In the genomic region with DNA sequence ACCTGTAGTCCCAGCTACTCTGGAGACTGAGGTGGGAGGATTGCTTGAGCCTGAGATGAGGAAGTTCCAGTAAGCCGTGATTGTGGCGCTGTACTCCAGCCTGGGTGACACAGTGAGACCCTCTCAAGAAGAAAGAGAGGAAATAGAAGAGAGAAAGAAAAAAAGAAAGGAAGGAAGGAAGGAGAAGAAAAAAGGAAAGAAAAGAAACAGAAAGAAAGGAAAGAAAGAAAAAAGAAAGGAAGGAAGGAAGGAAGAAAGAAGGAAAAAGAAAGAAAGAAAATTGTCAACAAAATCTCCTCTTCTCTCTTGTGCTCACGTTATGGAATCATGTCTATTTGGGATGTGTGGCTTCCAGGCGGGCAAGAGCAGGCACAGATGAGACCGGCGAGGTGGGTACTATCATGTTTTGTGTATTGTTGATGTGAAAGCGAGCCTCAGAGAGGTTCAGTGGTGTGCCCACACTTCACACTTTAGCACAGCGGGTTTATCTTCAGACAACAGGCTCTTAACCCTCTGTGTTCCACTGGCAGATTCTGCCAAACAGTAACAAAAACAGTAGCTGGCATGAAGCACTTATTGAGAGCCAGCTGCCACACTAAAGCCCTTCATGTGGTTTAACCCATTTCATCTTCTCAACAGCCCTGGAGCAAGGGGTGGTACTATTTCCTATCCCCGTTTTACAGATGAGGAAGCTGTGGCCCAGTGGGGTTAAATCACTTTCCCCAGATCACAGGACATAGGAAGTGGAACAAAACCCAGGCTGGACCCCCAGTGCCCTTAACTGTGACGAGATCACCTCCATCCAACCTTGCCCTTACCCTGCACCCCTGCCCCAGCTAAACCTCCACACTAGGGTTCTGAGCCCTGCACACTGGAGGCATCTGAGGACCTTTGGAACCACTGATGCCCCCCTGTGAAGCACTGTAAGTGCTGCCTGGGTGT, we compare ENCODE assay signal across 11 cellular contexts.
A peak's percentile ranks its signal among the peaks of the same experiment; 100 is the strongest.
DNase-seq lines count a peak whose midpoint lies in the region; ATAC-seq and TF ChIP-seq lines count a peak whose summit lies in the region.
"Had no signal": no experiment of that assay in that cellular context is flagged by ENCODE, and none has a peak within 500 bp of the region (broad histone marks: within the 10 kb centered on the region; RNA-seq: fewer than 3 reads in every experiment).

No MANE protein-coding gene starts in this region.

- H3K9me3 Mint-ChIP-seq in activated naive CD4-positive, alpha-beta T cell treated with anti-CD3 and anti-CD28 coated beads, Interleukin-2, amount 50 U/mL, for 72 hours: no peaks in the 10 kb centered on the region
- H3K9me3 Mint-ChIP-seq in WTC11: no peaks in the 10 kb centered on the region

- POLR2A ChIA-PET in WTC11 (lab: Charles Lee): interaction anchor here (0.6 to 1.0 kb wide), 2 partner anchors 24 to 239 kb away, joined by 3 read pairs; no protein-coding TSS in a partner anchor

- no peaks in the 10 kb centered on the region for H3K27me3 Mint-ChIP-seq in WTC11 (ENCODE audit: low read depth)

- CTCF ChIA-PET in WTC11 (lab: Charles Lee): interaction anchor here (0.5 to 2.0 kb wide), 3 partner anchors 8 to 410 kb away, joined by 3 to 10 read pairs (median 5); no protein-coding TSS in a partner anchor

- no peaks in the 10 kb centered on the region for H3K36me3 Mint-ChIP-seq in activated naive CD4-positive, alpha-beta T cell treated with anti-CD3 and anti-CD28 coated beads, Interleukin-2, amount 50 U/mL, for 72 hours
- no peaks in the 10 kb centered on the region for H3K36me3 Mint-ChIP-seq in WTC11

- no peak for TF ChIP-seq CTCF in WTC11 (IDR thresholded peaks at IDR 0.05)

- peak; percentile 45 to 54 for ATAC-seq in activated naive CD4-positive, alpha-beta T cell treated with anti-CD3 and anti-CD28 coated beads, Interleukin-2, amount 50 U/mL, for 72 hours
- peak; percentile 52 for ATAC-seq in stimulated activated naive CD8-positive, alpha-beta T cell treated with anti-CD3 and anti-CD28 coated beads, Interleukin-15, Interleukin-2, amounts not matched to agents 100 U/mL and 50 U/mL, for 24 hours
- ATAC-seq in HG03280 (IDR thresholded peaks at IDR 0.05; ENCODE audit: unreplicated experiment): no peak
- no peak for ATAC-seq in WTC11
- ATAC-seq: Panc1 had no signal

- peaks cover 7% of the 10 kb centered on the region for H3K4me1 Mint-ChIP-seq in WTC11

- peak overlapping the region in 1 of 2 donors; percentile 39 for H3K27ac Mint-ChIP-seq in activated naive CD4-positive, alpha-beta T cell treated with anti-CD3 and anti-CD28 coated beads, Interleukin-2, amount 50 U/mL, for 72 hours
- no peak overlapping the region for H3K27ac Mint-ChIP-seq in WTC11

- H3K4me3 Mint-ChIP-seq in WTC11: no peak overlapping the region

- peak; percentile 38 for DNase-seq in activated effector memory CD4-positive, alpha-beta T cell treated with anti-CD3 and anti-CD28 coated beads, Interleukin-2, amount 50 U/mL, for 16 hours
- no peak for DNase-seq in activated effector memory CD4-positive, alpha-beta T cell treated with Interleukin-2 at 50 U/mL for 16 hours
- DNase-seq in NCI-H2107 treated with DMSO at 0.1 percent for 48 hours (lab: John Stamatoyannopoulos, UW; ENCODE audit: unreplicated experiment): peak; percentile 78
- no peak for DNase-seq in activated naive CD4-positive, alpha-beta T cell treated with anti-CD3 and anti-CD28 coated beads, Interleukin-2, amount 50 U/mL, for 72 hours (ENCODE audit: low spot score in 2 of 2)
- no peak for DNase-seq in stimulated activated naive CD8-positive, alpha-beta T cell treated with anti-CD3 and anti-CD28 coated beads, Interleukin-15, Interleukin-2, amounts not matched to agents 100 U/mL and 50 U/mL, for 24 hours
- no peak for DNase-seq in WTC11 (ENCODE audit: low spot score)
- DNase-seq in GM19240 (ENCODE audit: insufficient read length, low spot score): no peak
- DNase-seq: left ventricle myocardium inferior, NCI-H146 had no signal

TF ChIP-seq in WTC11, 78 proteins besides CTCF, POLR2A, EP300 and RAD21 (continues in another document):
- TF ChIP-seq, protein P1, sequence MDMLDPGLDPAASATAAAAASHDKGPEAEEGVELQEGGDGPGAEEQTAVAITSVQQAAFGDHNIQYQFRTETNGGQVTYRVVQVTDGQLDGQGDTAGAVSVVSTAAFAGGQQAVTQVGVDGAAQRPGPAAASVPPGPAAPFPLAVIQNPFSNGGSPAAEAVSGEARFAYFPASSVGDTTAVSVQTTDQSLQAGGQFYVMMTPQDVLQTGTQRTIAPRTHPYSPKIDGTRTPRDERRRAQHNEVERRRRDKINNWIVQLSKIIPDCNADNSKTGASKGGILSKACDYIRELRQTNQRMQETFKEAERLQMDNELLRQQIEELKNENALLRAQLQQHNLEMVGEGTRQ (CRISPR knock-in tag; IDR thresholded peaks at IDR 0.05): no peak
- TF ChIP-seq ZNF219 (CRISPR knock-in tag; IDR thresholded peaks at IDR 0.05; ENCODE audit: borderline replicate concordance): no peak
- TF ChIP-seq, protein P2, sequence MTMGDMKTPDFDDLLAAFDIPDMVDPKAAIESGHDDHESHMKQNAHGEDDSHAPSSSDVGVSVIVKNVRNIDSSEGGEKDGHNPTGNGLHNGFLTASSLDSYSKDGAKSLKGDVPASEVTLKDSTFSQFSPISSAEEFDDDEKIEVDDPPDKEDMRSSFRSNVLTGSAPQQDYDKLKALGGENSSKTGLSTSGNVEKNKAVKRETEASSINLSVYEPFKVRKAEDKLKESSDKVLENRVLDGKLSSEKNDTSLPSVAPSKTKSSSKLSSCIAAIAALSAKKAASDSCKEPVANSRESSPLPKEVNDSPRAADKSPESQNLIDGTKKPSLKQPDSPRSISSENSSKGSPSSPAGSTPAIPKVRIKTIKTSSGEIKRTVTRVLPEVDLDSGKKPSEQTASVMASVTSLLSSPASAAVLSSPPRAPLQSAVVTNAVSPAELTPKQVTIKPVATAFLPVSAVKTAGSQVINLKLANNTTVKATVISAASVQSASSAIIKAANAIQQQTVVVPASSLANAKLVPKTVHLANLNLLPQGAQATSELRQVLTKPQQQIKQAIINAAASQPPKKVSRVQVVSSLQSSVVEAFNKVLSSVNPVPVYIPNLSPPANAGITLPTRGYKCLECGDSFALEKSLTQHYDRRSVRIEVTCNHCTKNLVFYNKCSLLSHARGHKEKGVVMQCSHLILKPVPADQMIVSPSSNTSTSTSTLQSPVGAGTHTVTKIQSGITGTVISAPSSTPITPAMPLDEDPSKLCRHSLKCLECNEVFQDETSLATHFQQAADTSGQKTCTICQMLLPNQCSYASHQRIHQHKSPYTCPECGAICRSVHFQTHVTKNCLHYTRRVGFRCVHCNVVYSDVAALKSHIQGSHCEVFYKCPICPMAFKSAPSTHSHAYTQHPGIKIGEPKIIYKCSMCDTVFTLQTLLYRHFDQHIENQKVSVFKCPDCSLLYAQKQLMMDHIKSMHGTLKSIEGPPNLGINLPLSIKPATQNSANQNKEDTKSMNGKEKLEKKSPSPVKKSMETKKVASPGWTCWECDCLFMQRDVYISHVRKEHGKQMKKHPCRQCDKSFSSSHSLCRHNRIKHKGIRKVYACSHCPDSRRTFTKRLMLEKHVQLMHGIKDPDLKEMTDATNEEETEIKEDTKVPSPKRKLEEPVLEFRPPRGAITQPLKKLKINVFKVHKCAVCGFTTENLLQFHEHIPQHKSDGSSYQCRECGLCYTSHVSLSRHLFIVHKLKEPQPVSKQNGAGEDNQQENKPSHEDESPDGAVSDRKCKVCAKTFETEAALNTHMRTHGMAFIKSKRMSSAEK (CRISPR knock-in tag; IDR thresholded peaks at IDR 0.05; ENCODE audit: borderline replicate concordance): no peak
- TF ChIP-seq, protein P3, sequence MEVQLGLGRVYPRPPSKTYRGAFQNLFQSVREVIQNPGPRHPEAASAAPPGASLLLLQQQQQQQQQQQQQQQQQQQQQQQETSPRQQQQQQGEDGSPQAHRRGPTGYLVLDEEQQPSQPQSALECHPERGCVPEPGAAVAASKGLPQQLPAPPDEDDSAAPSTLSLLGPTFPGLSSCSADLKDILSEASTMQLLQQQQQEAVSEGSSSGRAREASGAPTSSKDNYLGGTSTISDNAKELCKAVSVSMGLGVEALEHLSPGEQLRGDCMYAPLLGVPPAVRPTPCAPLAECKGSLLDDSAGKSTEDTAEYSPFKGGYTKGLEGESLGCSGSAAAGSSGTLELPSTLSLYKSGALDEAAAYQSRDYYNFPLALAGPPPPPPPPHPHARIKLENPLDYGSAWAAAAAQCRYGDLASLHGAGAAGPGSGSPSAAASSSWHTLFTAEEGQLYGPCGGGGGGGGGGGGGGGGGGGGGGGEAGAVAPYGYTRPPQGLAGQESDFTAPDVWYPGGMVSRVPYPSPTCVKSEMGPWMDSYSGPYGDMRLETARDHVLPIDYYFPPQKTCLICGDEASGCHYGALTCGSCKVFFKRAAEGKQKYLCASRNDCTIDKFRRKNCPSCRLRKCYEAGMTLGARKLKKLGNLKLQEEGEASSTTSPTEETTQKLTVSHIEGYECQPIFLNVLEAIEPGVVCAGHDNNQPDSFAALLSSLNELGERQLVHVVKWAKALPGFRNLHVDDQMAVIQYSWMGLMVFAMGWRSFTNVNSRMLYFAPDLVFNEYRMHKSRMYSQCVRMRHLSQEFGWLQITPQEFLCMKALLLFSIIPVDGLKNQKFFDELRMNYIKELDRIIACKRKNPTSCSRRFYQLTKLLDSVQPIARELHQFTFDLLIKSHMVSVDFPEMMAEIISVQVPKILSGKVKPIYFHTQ (CRISPR knock-in tag; IDR thresholded peaks at IDR 0.05): no peak
- TF ChIP-seq, protein P4, sequence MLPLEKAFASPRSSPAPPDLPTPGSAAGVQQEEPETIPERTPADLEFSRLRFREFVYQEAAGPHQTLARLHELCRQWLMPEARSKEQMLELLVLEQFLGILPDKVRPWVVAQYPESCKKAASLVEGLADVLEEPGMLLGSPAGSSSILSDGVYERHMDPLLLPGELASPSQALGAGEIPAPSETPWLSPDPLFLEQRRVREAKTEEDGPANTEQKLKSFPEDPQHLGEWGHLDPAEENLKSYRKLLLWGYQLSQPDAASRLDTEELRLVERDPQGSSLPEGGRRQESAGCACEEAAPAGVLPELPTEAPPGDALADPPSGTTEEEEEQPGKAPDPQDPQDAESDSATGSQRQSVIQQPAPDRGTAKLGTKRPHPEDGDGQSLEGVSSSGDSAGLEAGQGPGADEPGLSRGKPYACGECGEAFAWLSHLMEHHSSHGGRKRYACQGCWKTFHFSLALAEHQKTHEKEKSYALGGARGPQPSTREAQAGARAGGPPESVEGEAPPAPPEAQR (CRISPR knock-in tag; IDR thresholded peaks at IDR 0.05): no peak
- no peak for TF ChIP-seq CBFB (CRISPR knock-in tag; IDR thresholded peaks at IDR 0.05; ENCODE audit: low read depth)
- TF ChIP-seq ESRRA (CRISPR knock-in tag; IDR thresholded peaks at IDR 0.05; ENCODE audit: borderline replicate concordance): no peak

Comparison
In these comparisons a context has a peak if more than half of its experiments do, and no peak if none do; other contexts are left out.
1. DNase-seq: peak in activated effector memory CD4-positive, alpha-beta T cell treated with anti-CD3 and anti-CD28 coated beads, Interleukin-2, amount 50 U/mL, for 16 hours (single experiment) and NCI-H2107 treated with DMSO at 0.1 percent for 48 hours (single experiment); none in activated effector memory CD4-positive, alpha-beta T cell treated with Interleukin-2 at 50 U/mL for 16 hours (single experiment), activated naive CD4-positive, alpha-beta T cell treated with anti-CD3 and anti-CD28 coated beads, Interleukin-2, amount 50 U/mL, for 72 hours (0 of 2), stimulated activated naive CD8-positive, alpha-beta T cell treated with anti-CD3 and anti-CD28 coated beads, Interleukin-15, Interleukin-2, amounts not matched to agents 100 U/mL and 50 U/mL, for 24 hours (single experiment), WTC11 (single experiment) and GM19240 (single experiment).
2. ATAC-seq: peak in activated naive CD4-positive, alpha-beta T cell treated with anti-CD3 and anti-CD28 coated beads, Interleukin-2, amount 50 U/mL, for 72 hours (2 of 2) and stimulated activated naive CD8-positive, alpha-beta T cell treated with anti-CD3 and anti-CD28 coated beads, Interleukin-15, Interleukin-2, amounts not matched to agents 100 U/mL and 50 U/mL, for 24 hours (single experiment); none in HG03280 (single experiment) and WTC11 (single experiment).